ENCODE assay signal across 17 cellular contexts in the genomic region with DNA sequence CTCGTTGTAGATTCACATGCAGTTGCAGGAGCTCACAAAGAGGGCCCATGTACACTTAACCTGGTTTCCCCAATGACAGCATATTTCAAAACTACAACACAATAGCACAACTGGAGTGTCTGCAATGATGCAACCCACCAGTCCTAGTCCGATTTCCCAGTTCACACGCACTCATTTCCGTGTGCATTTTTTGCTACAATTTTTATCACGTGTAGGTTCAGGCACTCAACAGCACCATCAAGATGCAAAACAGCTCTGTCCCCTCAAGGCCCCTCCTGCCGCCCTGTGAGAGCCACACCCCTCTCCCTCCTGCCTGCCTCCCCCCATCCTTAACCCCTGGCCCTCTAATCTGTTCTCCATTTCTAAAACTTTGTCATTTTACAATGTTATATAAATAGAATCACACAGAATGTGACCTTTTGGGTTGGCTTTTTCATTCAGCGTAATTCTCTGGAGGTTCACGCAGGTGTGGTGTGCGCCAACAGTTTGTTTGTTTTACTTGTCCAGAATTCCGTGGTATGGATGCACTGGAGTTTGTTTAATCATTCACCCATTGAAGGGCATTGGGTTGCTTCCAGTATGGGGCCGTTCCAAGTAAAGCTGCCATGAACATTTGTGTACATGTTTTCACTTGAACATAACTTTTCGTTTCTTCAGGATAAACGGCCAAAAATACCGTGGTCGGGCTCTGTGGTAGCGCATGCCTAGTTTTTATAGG. TPM values are rescaled to one million over a fixed set of nuclear protein-coding genes. Genes with fewer than 3 reads are reported as not detected.
DNase-seq lines count a peak whose midpoint lies in the region; ATAC-seq, FAIRE-seq and TF ChIP-seq lines count a peak whose summit lies in the region.
"Had no signal": no experiment of that assay in that cellular context is flagged by ENCODE, and none has a peak within 500 bp of the region (broad histone marks: within the 10 kb centered on the region; RNA-seq: fewer than 3 reads in every experiment).

No MANE protein-coding gene starts in this region.

- no peak overlapping the region for H3K4me3 Mint-ChIP-seq in glutamatergic neuron (ENCODE audit: unreplicated experiment)
- H3K4me3 Mint-ChIP-seq: activated naive CD8-positive, alpha-beta T cell; CD8-positive, alpha-beta T cell; natural killer cell treated with Interleukin-12 subunit alpha and Interleukin-12 subunit beta and Interleukin-15 and Interleukin-18, amount 100 ng/mL, for 72 hours had no signal

- H3K4me1 ChIP-seq in small intestine (ENCODE audit: control insufficient read depth in 2 of 2, insufficient read depth in 1 of 2, low read depth in 1 of 2, low read length in 1 of 2) = no peaks in the 10 kb centered on the region

- no peaks in the 10 kb centered on the region for H3K36me3 ChIP-seq in small intestine (ENCODE audit: control insufficient read depth in 2 of 2, insufficient read depth in 2 of 2, low read length in 2 of 2)

- no peak for ATAC-seq in GM21390 (IDR thresholded peaks at IDR 0.05; ENCODE audit: unreplicated experiment)
- ATAC-seq: CD8-positive, alpha-beta T cell; natural killer cell treated with Interleukin-12 subunit alpha and Interleukin-12 subunit beta and Interleukin-15 and Interleukin-18, amount 100 ng/mL, for 72 hours had no signal

- H3K27me3 ChIP-seq in small intestine (ENCODE audit: control insufficient read depth in 2 of 2, insufficient read depth in 2 of 2, low read length in 2 of 2) = no peaks in the 10 kb centered on the region

- peak overlapping the region; percentile 20 for H3K27ac Mint-ChIP-seq in glutamatergic neuron (ENCODE audit: unreplicated experiment)
- H3K27ac Mint-ChIP-seq: activated naive CD8-positive, alpha-beta T cell; CD8-positive, alpha-beta T cell; natural killer cell treated with Interleukin-12 subunit alpha and Interleukin-12 subunit beta and Interleukin-15 and Interleukin-18, amount 100 ng/mL, for 72 hours had no signal

- no peaks in the 10 kb centered on the region for H3K36me3 Mint-ChIP-seq in glutamatergic neuron (ENCODE audit: unreplicated experiment)
- H3K36me3 Mint-ChIP-seq: activated naive CD8-positive, alpha-beta T cell; CD8-positive, alpha-beta T cell; natural killer cell treated with Interleukin-12 subunit alpha and Interleukin-12 subunit beta and Interleukin-15 and Interleukin-18, amount 100 ng/mL, for 72 hours had no signal

- H3K4me3 ChIP-seq in small intestine (ENCODE audit: low read depth in 1 of 2, low read length in 2 of 2) (no peak overlapping the region), foreskin fibroblast (ENCODE audit: low read depth in 1 of 2, low read length in 2 of 2) (no peak overlapping the region)

- 20 to 49% (median 26%) methylated on average over 16 of the region's 16 CpGs for whole genome bisulfite sequencing in small intestine, 3 donors

- FAIRE-seq in small intestine (lab: Jason Lieb, UNC) = no peak

- no peak for TF ChIP-seq CTCF in VCaP (conservative IDR thresholded peaks at IDR 0.05)
- no peak for TF ChIP-seq CTCF in glutamatergic neuron (IDR thresholded peaks at IDR 0.05; ENCODE audit: partially characterized antibody, unreplicated experiment)
- TF ChIP-seq CTCF in foreskin fibroblast (IDR thresholded peaks at IDR 0.05; ENCODE audit: low read depth, low read length) = no peak

- H3K27ac ChIP-seq in VCaP (peak overlapping the region; percentile 83), small intestine (ENCODE audit: low read depth in 1 of 2, low read length in 1 of 2) (no peak overlapping the region)

- H3K9me3 Mint-ChIP-seq in glutamatergic neuron (ENCODE audit: unreplicated experiment) = peaks cover 8% of the 10 kb centered on the region
- H3K9me3 Mint-ChIP-seq: CD8-positive, alpha-beta T cell; natural killer cell treated with Interleukin-12 subunit alpha and Interleukin-12 subunit beta and Interleukin-15 and Interleukin-18, amount 100 ng/mL, for 72 hours had no signal

- no peaks in the 10 kb centered on the region for H3K9me3 ChIP-seq in small intestine (ENCODE audit: control insufficient read depth, low read depth)

- peaks cover 11% of the 10 kb centered on the region for H3K27me3 Mint-ChIP-seq in glutamatergic neuron (ENCODE audit: unreplicated experiment)
- H3K27me3 Mint-ChIP-seq: activated naive CD8-positive, alpha-beta T cell; natural killer cell treated with Interleukin-12 subunit alpha and Interleukin-12 subunit beta and Interleukin-15 and Interleukin-18, amount 100 ng/mL, for 72 hours had no signal

- DNase-seq in DMS153 (lab: John Stamatoyannopoulos, UW) (peak; percentile 42), DMS153 treated with DMSO at 0.1 percent for 48 hours (lab: John Stamatoyannopoulos, UW; ENCODE audit: unreplicated experiment) (no peak), glutamatergic neuron (no peak), small intestine (peak; percentile 46), foreskin fibroblast (no peak)
- no peak for DNase-seq in activated naive CD4-positive, alpha-beta T cell treated with anti-CD3 and anti-CD28 coated beads, Interleukin-2, amount 50 U/mL, for 16 hours
- DNase-seq: 8988T; CD8-positive, alpha-beta T cell; cortex of kidney; islet precursor cell; NK-92 treated with Interleukin-12 subunit alpha and Interleukin-12 subunit beta, amount 100 ng/mL, for 24 hours; stimulated activated CD4-positive, alpha-beta T cell treated with anti-CD3 and anti-CD28 coated beads, Interleukin-12 subunit alpha, Interleukin-12 subunit beta, amount 100 ng/mL, for 4 hours; trophoblast cell had no signal

- H3K4me1 Mint-ChIP-seq in glutamatergic neuron (ENCODE audit: low read depth, unreplicated experiment) = peaks cover 23% of the 10 kb centered on the region

RNA-seq across cellular contexts. Expression of gene KCNIP3, which starts 8.4 kb away (rescaled TPM):
- total RNA-seq in glutamatergic neuron (ENCODE audit: unreplicated experiment) = 7.3 TPM
- polyA plus RNA-seq in small intestine = 1 to 10 TPM; 1.4 to 3.8 (median 2.6) TPM
- total RNA-seq: CD8-positive, alpha-beta T cell; natural killer cell treated with Interleukin-12 subunit alpha and Interleukin-12 subunit beta and Interleukin-15 and Interleukin-18, amount 100 ng/mL, for 72 hours had no signal

RNA-seq across cellular contexts. Expression of gene PROM2, which starts 31.3 kb away (rescaled TPM):
- 5.4 TPM for total RNA-seq in glutamatergic neuron (ENCODE audit: unreplicated experiment)
- 10 to 100 TPM in 1 of 3 donors, 1 to 10 TPM in 2; 1.1 to 17.9 (median 1.4) TPM for polyA plus RNA-seq in small intestine

Comparison
In these comparisons a context has a peak if more than half of its experiments do, and no peak if none do; other contexts are left out.
1. DNase-seq: peak in DMS153 (single experiment) and small intestine (single experiment); none in DMS153 treated with DMSO at 0.1 percent for 48 hours (single experiment), glutamatergic neuron (single experiment), activated naive CD4-positive, alpha-beta T cell treated with anti-CD3 and anti-CD28 coated beads, Interleukin-2, amount 50 U/mL, for 16 hours (single experiment) and foreskin fibroblast (0 of 2).